11 cellular contexts compared by ENCODE assay signal in genomic region chr18:49016648-49017539, GRCh38.
DNase-seq lines count a peak whose midpoint lies in the region; ATAC-seq, FAIRE-seq and TF ChIP-seq lines count a peak whose summit lies in the region.
"Had no signal": no experiment of that assay in that cellular context is flagged by ENCODE, and none has a peak within 500 bp of the region (broad histone marks: within the 10 kb centered on the region; RNA-seq: fewer than 3 reads in every experiment).

No MANE protein-coding gene starts in this region.

- TF ChIP-seq POLR2A in GM12892 (IDR thresholded peaks at IDR 0.05; ENCODE audit: low read depth, low read length): no peak

- DNase-seq in GM12892 (ENCODE audit: insufficient read length): peak; percentile 15
- peak; percentile 94 for DNase-seq in RCC 7860 (ENCODE audit: low spot score)
- peak; percentile 42 for DNase-seq in fibroblast of the conjunctiva (ENCODE audit: low read depth)
- DNase-seq in sciatic nerve (ENCODE audit: low spot score): peak; percentile 49
- no peak for DNase-seq in medulla oblongata (ENCODE audit: extremely low spot score)
- no peak for DNase-seq in NCI-H1092 treated with DMSO at 0.1 percent for 48 hours (lab: John Stamatoyannopoulos, UW)
- no peak for DNase-seq in UCSD-AML1 (lab: John Stamatoyannopoulos, UW; ENCODE audit: unreplicated experiment)
- DNase-seq: activated CD4-positive, alpha-beta T cell treated with anti-CD3 and anti-CD28 coated beads, Interleukin-2, amount 10 ng/mL, durations not matched to agents 24 days and 14 days; stimulated activated naive CD4-positive, alpha-beta T cell treated with Interleukin-2 at 50 U/mL for 16 hours had no signal

- ATAC-seq in sciatic nerve (peak; percentile 44), GM18873 (IDR thresholded peaks at IDR 0.05; ENCODE audit: low FRiP score, unreplicated experiment) (no peak)

- FAIRE-seq in GM12892 (lab: Jason Lieb, UNC): peak; percentile 67
- FAIRE-seq in RCC 7860 (lab: Jason Lieb, UNC): peak; percentile 85
- FAIRE-seq: islet of Langerhans had no signal

- intact Hi-C loops in sciatic nerve (cut with DNase I): no loop called here

Comparison
In these comparisons a context has a peak if more than half of its experiments do, and no peak if none do; other contexts are left out.
1. DNase-seq: peak in GM12892 (single experiment), RCC 7860 (single experiment), fibroblast of the conjunctiva (single experiment) and sciatic nerve (single experiment); none in medulla oblongata (single experiment), NCI-H1092 treated with DMSO at 0.1 percent for 48 hours (single experiment) and UCSD-AML1 (single experiment).